In the genomic region with DNA sequence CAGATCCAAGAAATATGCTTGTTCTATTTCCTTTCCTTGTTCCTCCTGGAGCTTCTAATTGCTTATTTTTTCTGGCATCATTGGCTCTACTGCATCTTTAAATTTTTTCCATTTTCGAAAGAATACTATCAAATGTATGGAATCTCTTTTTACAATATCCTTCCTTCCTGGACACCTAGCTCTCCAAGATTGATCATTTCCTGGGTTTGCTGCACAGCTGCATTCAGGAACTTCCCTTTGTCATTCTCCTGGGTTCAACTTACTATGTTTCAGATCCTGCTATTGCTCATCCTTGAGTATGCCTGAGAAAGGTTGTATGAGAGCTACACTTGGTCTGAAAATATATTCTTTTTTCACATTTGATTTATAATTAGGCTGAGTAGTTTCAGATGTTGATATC, we compare ENCODE assay signal across 16 cellular contexts.
DNase-seq lines count a peak whose midpoint lies in the region; FAIRE-seq and TF ChIP-seq lines count a peak whose summit lies in the region.
"Had no signal": no experiment of that assay in that cellular context is flagged by ENCODE, and none has a peak within 500 bp of the region (broad histone marks: within the 10 kb centered on the region; RNA-seq: fewer than 3 reads in every experiment).

No MANE protein-coding gene starts in this region.

- WGBS in H1 (ENCODE audit: extremely low coverage in 1 of 2, insufficient coverage in 1 of 2, insufficient read length in 1 of 2, insufficient replicate concordance in 2 of 2, low coverage in 1 of 2, low lambda C conversion rate in 2 of 2, missing lambda C conversion rate in 1 of 2), 2 experiments: 87% methylated on average over 1 of the region's 1 CpG; no CpG with 5 or more reads in 1 of the 2 experiments

- no peak overlapping the region for H2BK20ac ChIP-seq in H1 (ENCODE audit: low read length)

- intact Hi-C loops in A673 (cut with micrococcal nuclease; ENCODE audit: unreplicated experiment): no loop called here

- H2BK15ac ChIP-seq in H1 (ENCODE audit: low read length): no peak overlapping the region

- no peak overlapping the region for H3K27ac ChIP-seq in A673 (ENCODE audit: low read depth, low read length, poor library complexity, severe bottlenecking)
- H3K27ac ChIP-seq in H1 (ENCODE audit: low read depth, low read length): no peak overlapping the region
- H3K27ac ChIP-seq: 22Rv1, A549, BLaER1 had no signal

- no peak overlapping the region for H3K4me3 ChIP-seq in A673 (ENCODE audit: low read depth, low read length, poor library complexity, severe bottlenecking)
- no peak overlapping the region for H3K4me3 ChIP-seq in Loucy (ENCODE audit: low read length, poor library complexity, severe bottlenecking)
- no peak overlapping the region for H3K4me3 ChIP-seq in H1 (ENCODE audit: extremely low read depth in 1 of 4, insufficient read depth in 2 of 4, low read depth in 3 of 4, low read length in 4 of 4)
- H3K4me3 ChIP-seq: A549, BLaER1, HAP-1 had no signal

- H3K4me1 ChIP-seq in A673 (ENCODE audit: insufficient read depth, low read length, poor library complexity, severe bottlenecking) (peaks cover 6% of the 10 kb centered on the region), Loucy (ENCODE audit: insufficient read depth, low read length, poor library complexity, severe bottlenecking) (peaks cover 13% of the 10 kb centered on the region), H1 (replicated peaks in 1 of 4; ENCODE audit: control insufficient read depth in 3 of 4, insufficient read depth in 4 of 4, low read length in 3 of 4) (no peaks in the 10 kb centered on the region; a peak in 2 of 7 replicates)
- H3K4me1 ChIP-seq: A549, BLaER1, HAP-1 had no signal

- H2AFZ ChIP-seq in Loucy (ENCODE audit: low read length): no peak overlapping the region
- 0 out of 2 replicates have a peak overlapping the region, but pooled peaks have one; percentile 19 for H2AFZ ChIP-seq in H1 (ENCODE audit: low read length)

- no peak for TF ChIP-seq POLR2A in H1 (IDR thresholded peaks at IDR 0.05; ENCODE audit: control extremely low read depth in 1 of 2, low read depth in 2 of 2, low read length in 2 of 2)

- no peak overlapping the region for H3K4ac ChIP-seq in H1 (replicated peaks; ENCODE audit: insufficient read length, low read depth, low read length)

- H2BK12ac ChIP-seq in H1 (ENCODE audit: low read depth, low read length): no peak overlapping the region

- H3K9me3 ChIP-seq in A673 (ENCODE audit: low read depth, low read length, poor library complexity, severe bottlenecking): no peaks in the 10 kb centered on the region
- H3K9me3 ChIP-seq in Loucy (ENCODE audit: insufficient read depth, low read depth, low read length): no peaks in the 10 kb centered on the region
- H3K9me3 ChIP-seq in H1 (ENCODE audit: insufficient read depth in 2 of 2, low read depth in 1 of 2, low read length in 1 of 2): no peaks in the 10 kb centered on the region
- H3K9me3 ChIP-seq: A549, HAP-1 had no signal

- no peaks in the 10 kb centered on the region for H3K79me1 ChIP-seq in H1 (ENCODE audit: low read depth, low read length)

- TF ChIP-seq EP300 in H1 (IDR thresholded peaks at IDR 0.05; ENCODE audit: borderline replicate concordance in 1 of 2, low read depth in 2 of 2, low read length in 2 of 2): no peak

- no peaks in the 10 kb centered on the region for H3K23me2 ChIP-seq in H1 (ENCODE audit: low read depth, low read length)

- FAIRE-seq in H1 (lab: Jason Lieb, UNC): no peak
- FAIRE-seq: A549 had no signal

- POLR2A ChIA-PET in A673 (lab: Charles Lee; ENCODE audit: low non-redundant PET): no interaction called here
- POLR2A ChIA-PET in H1 (lab: Charles Lee; ENCODE audit: partially characterized antibody): interaction anchor here (1.3 kb wide), 1 partner anchor 16 kb away, joined by 4 read pairs; no protein-coding TSS in a partner anchor

- no peaks in the 10 kb centered on the region for H3K36me3 ChIP-seq in A673 (ENCODE audit: insufficient read depth, low read length, poor library complexity, severe bottlenecking)
- H3K36me3 ChIP-seq in Loucy (ENCODE audit: insufficient read depth, low read length): no peaks in the 10 kb centered on the region
- no peaks in the 10 kb centered on the region for H3K36me3 ChIP-seq in H1 (ENCODE audit: control insufficient read depth in 2 of 4, insufficient read depth in 4 of 4, low read length in 3 of 4)
- H3K36me3 ChIP-seq: BLaER1, HAP-1 had no signal

- H4K5ac ChIP-seq in H1 (ENCODE audit: insufficient read length, low read depth, low read length): no peak overlapping the region

- TF ChIP-seq RAD21 in H1 (IDR thresholded peaks at IDR 0.05 in 1 of 2, conservative IDR thresholded peaks at IDR 0.05 in 1 of 2; ENCODE audit: low read depth in 2 of 2, low read length in 2 of 2): no peak

- H3F3A ChIP-seq in Loucy (ENCODE audit: low read depth): no peaks in the 10 kb centered on the region

- peak; percentile 64 for DNase-seq in A673 (ENCODE audit: low spot score)
- DNase-seq in H1 (ENCODE audit: low read depth in 1 of 2, low spot score in 2 of 2): no peak
- peak; percentile 30 for DNase-seq in kidney tubule cell (ENCODE audit: low spot score)
- DNase-seq in activated CD4-positive, alpha-beta T cell treated with anti-CD3 and anti-CD28 coated beads, Interleukin-2, amount 50 U/mL, for 4 hours: no peak
- no peak for DNase-seq in stimulated activated CD8-positive, alpha-beta memory T cell treated with anti-CD3 and anti-CD28 coated beads, Interleukin-4, amount 100 ng/mL, for 48 hours
- DNase-seq in activated CD4-positive, alpha-beta T cell treated with anti-CD3 and anti-CD28 coated beads for 4 hours: no peak
- DNase-seq: CD4-positive, alpha-beta memory T cell; DMS153; DMS79; GF-D8; GOT3 had no signal

- TF ChIP-seq CTCF in A673 (conservative IDR thresholded peaks at IDR 0.05; ENCODE audit: low read depth, low read length): no peak
- no peak for TF ChIP-seq CTCF in Loucy (conservative IDR thresholded peaks at IDR 0.05; ENCODE audit: low read length)
- TF ChIP-seq CTCF in H1 (IDR thresholded peaks at IDR 0.05; ENCODE audit: control extremely low read depth in 1 of 3, insufficient read depth in 1 of 3, low read depth in 1 of 3, low read length in 3 of 3): no peak

- H4K91ac ChIP-seq in H1 (replicated peaks; ENCODE audit: insufficient read length, low read length): no peak overlapping the region

- no TSS peak for BruUV-seq in A673 (replicated peaks; lab: Mats Ljungman, UMichigan)

- no peak overlapping the region for H3K56ac ChIP-seq in H1 (replicated peaks; ENCODE audit: insufficient read length, low read depth, low read length)

- H3K23ac ChIP-seq in H1 (ENCODE audit: insufficient read length): no peak overlapping the region

- H3K9me2 ChIP-seq in Loucy (replicated peaks; ENCODE audit: low read depth, low read length): no peaks in the 10 kb centered on the region

- no peak overlapping the region for H3K18ac ChIP-seq in H1 (ENCODE audit: extremely low read depth, low read length)

- no peak overlapping the region for H2AK5ac ChIP-seq in H1 (ENCODE audit: low read depth, low read length)

- no peak overlapping the region for H4K8ac ChIP-seq in H1 (ENCODE audit: extremely low read depth, insufficient read depth, low read length)

- H3K79me2 ChIP-seq in Loucy (ENCODE audit: insufficient read depth, low read length) (no peaks in the 10 kb centered on the region), H1 (ENCODE audit: control insufficient read depth in 1 of 2, insufficient read depth in 2 of 2, low read length in 2 of 2) (no peaks in the 10 kb centered on the region)

- no peak overlapping the region for H3K9ac ChIP-seq in Loucy (ENCODE audit: low read depth, low read length, poor library complexity, severe bottlenecking)
- H3K9ac ChIP-seq in H1 (replicated peaks in 1 of 4; ENCODE audit: extremely low read depth in 1 of 4, low read depth in 3 of 4, low read length in 3 of 4): no peak overlapping the region
- H3K9ac ChIP-seq: BLaER1 had no signal

- no peak overlapping the region for H2BK5ac ChIP-seq in H1 (ENCODE audit: low read depth, low read length)

- H4K20me1 ChIP-seq in Loucy (ENCODE audit: insufficient read depth, low read length, poor library complexity, severe bottlenecking): no peaks in the 10 kb centered on the region
- no peaks in the 10 kb centered on the region for H4K20me1 ChIP-seq in H1 (replicated peaks in 1 of 2; ENCODE audit: control insufficient read depth in 1 of 2, insufficient read depth in 2 of 2, low read length in 2 of 2)
- H4K20me1 ChIP-seq: BLaER1 had no signal

- H3K14ac ChIP-seq in H1 (ENCODE audit: insufficient read length): no peak overlapping the region

- CTCF ChIA-PET in A673 (lab: Charles Lee): no interaction called here
- CTCF ChIA-PET in H1 (lab: Charles Lee; ENCODE audit: partially characterized antibody): interaction anchor here (0.6 to 1.0 kb wide), 3 partner anchors 32 to 1362 kb away, joined by 3 to 6 read pairs (median 3); no protein-coding TSS in a partner anchor

- H3K27me3 ChIP-seq in A673 (replicated peaks; ENCODE audit: insufficient read depth, low read depth, low read length, poor library complexity): no peaks in the 10 kb centered on the region
- no peaks in the 10 kb centered on the region for H3K27me3 ChIP-seq in Loucy (ENCODE audit: insufficient read depth, low read length, poor library complexity, severe bottlenecking)
- no peaks in the 10 kb centered on the region for H3K27me3 ChIP-seq in H1 (replicated peaks in 1 of 4; ENCODE audit: control insufficient read depth in 3 of 4, extremely low read depth in 1 of 4, insufficient read depth in 3 of 4, low read length in 3 of 4)
- H3K27me3 ChIP-seq: BLaER1 had no signal

- H3K4me2 ChIP-seq in Loucy (ENCODE audit: low read depth, low read length, poor library complexity, severe bottlenecking) (peak overlapping the region; percentile 10), H1 (ENCODE audit: insufficient read depth in 1 of 2, low read depth in 2 of 2, low read length in 2 of 2) (no peak overlapping the region)
- H3K4me2 ChIP-seq: A549, BLaER1 had no signal

- H2BK120ac ChIP-seq in H1 (replicated peaks; ENCODE audit: low read depth, low read length): no peak overlapping the region

Comparison
In these comparisons a context has a peak if more than half of its experiments do, and no peak if none do; other contexts are left out.
1. DNase-seq: peak in A673 (single experiment) and kidney tubule cell (single experiment); none in H1 (0 of 2), activated CD4-positive, alpha-beta T cell treated with anti-CD3 and anti-CD28 coated beads, Interleukin-2, amount 50 U/mL, for 4 hours (0 of 2), stimulated activated CD8-positive, alpha-beta memory T cell treated with anti-CD3 and anti-CD28 coated beads, Interleukin-4, amount 100 ng/mL, for 48 hours (single experiment) and activated CD4-positive, alpha-beta T cell treated with anti-CD3 and anti-CD28 coated beads for 4 hours (0 of 2).